In the genomic region with DNA sequence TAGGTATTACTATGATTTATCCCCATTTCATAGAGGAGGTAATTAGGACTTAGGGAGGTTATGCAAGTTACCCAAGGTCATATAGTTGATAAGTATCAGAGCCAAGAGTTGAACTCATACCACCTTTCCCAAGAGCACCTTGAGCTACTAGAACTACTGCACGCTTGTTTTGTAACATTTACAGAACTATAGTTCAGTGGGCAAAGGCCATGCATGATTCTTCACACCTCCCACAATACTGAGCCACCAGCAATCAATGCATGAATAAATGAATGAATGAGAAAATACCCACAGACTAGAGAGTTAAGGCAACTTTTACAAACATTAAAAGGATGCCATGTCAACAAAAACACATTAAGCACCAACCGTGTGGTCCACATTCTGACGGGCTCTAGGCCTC, we compare ENCODE assay signal across 19 cellular contexts. TPM values are rescaled to one million over a fixed set of nuclear protein-coding genes. Genes with fewer than 3 reads are reported as not detected.
A peak's percentile ranks its signal among the peaks of the same experiment; 100 is the strongest.
DNase-seq lines count a peak whose midpoint lies in the region; ATAC-seq and TF ChIP-seq lines count a peak whose summit lies in the region.
"Had no signal": no experiment of that assay in that cellular context is flagged by ENCODE, and none has a peak within 500 bp of the region (broad histone marks: within the 10 kb centered on the region; RNA-seq: fewer than 3 reads in every experiment).

No MANE protein-coding gene starts in this region.

- H3K36me3 ChIP-seq in liver (ENCODE audit: control insufficient read depth in 4 of 4, insufficient read depth in 3 of 4, low read depth in 1 of 4, low read length in 3 of 4) (no peaks in the 10 kb centered on the region), gastrocnemius medialis (no peaks in the 10 kb centered on the region)
- H3K36me3 ChIP-seq: HAP-1 had no signal

- WGBS in liver = 37% methylated on average over 3 of the region's 3 CpGs

- no peaks in the 10 kb centered on the region for H3K27me3 ChIP-seq in liver (ENCODE audit: control insufficient read depth in 4 of 4, insufficient read depth in 4 of 4, low read length in 3 of 4)
- no peaks in the 10 kb centered on the region for H3K27me3 ChIP-seq in gastrocnemius medialis

- H3K27ac ChIP-seq in liver (ENCODE audit: low read depth in 1 of 2, low read length in 2 of 2) = no peak overlapping the region
- no peak overlapping the region for H3K27ac ChIP-seq in gastrocnemius medialis
- H3K27ac ChIP-seq: C4-2B, HL-60 had no signal

- peak; percentile 37 to 43 for TF ChIP-seq RAD21 in liver (IDR thresholded peaks at IDR 0.05)

- H3K4me1 ChIP-seq in liver (ENCODE audit: control insufficient read depth in 4 of 4, insufficient read depth in 4 of 4, low read length in 3 of 4) (peaks cover 13 to 43% (median 27%) of the 10 kb centered on the region in 4 donors), gastrocnemius medialis (no peaks in the 10 kb centered on the region)
- H3K4me1 ChIP-seq: HAP-1 had no signal

- in situ Hi-C loops in gastrocnemius medialis (cut with MboI; ENCODE audit: low sequenced_read_pairs in 4 of 4) = no loop called here

- no peaks in the 10 kb centered on the region for H3K9me3 ChIP-seq in liver (ENCODE audit: control insufficient read depth in 4 of 4, low read length in 3 of 4)
- H3K9me3 ChIP-seq in gastrocnemius medialis = no peaks in the 10 kb centered on the region
- H3K9me3 ChIP-seq: HAP-1 had no signal

- H3K9ac ChIP-seq in liver (ENCODE audit: low read depth in 1 of 2, low read length in 2 of 2) = no peak overlapping the region

- no peak overlapping the region for H3K4me3 Mint-ChIP-seq in activated naive CD8-positive, alpha-beta T cell
- H3K4me3 Mint-ChIP-seq in activated naive CD8-positive, alpha-beta T cell treated with anti-CD3 and anti-CD28 coated beads, Interleukin-2, amount 50 U/mL, for 24 hours = no peak overlapping the region
- no peak overlapping the region for H3K4me3 Mint-ChIP-seq in activated naive CD8-positive, alpha-beta T cell treated with anti-CD3 and anti-CD28 coated beads, Interleukin-2, amount 10 ng/mL, durations not matched to agents 7 days and 5 days
- no peak overlapping the region for H3K4me3 Mint-ChIP-seq in stimulated activated effector memory CD8-positive, alpha-beta T cell treated with anti-CD3 and anti-CD28 coated beads, Interleukin-12 subunit alpha, Interleukin-12 subunit beta, amount 100 ng/mL, for 72 hours
- H3K4me3 Mint-ChIP-seq: CD4-positive, alpha-beta memory T cell had no signal

- H3K4me1 Mint-ChIP-seq in activated naive CD8-positive, alpha-beta T cell (ENCODE audit: low read depth) = peaks cover 53% of the 10 kb centered on the region
- H3K4me1 Mint-ChIP-seq in activated naive CD8-positive, alpha-beta T cell treated with anti-CD3 and anti-CD28 coated beads, Interleukin-2, amount 50 U/mL, for 24 hours = peaks cover 53% of the 10 kb centered on the region
- peaks cover 65% of the 10 kb centered on the region for H3K4me1 Mint-ChIP-seq in activated naive CD8-positive, alpha-beta T cell treated with anti-CD3 and anti-CD28 coated beads, Interleukin-2, amount 10 ng/mL, durations not matched to agents 7 days and 5 days
- peaks cover 46% of the 10 kb centered on the region for H3K4me1 Mint-ChIP-seq in stimulated activated effector memory CD8-positive, alpha-beta T cell treated with anti-CD3 and anti-CD28 coated beads, Interleukin-12 subunit alpha, Interleukin-12 subunit beta, amount 100 ng/mL, for 72 hours

- H3K4me3 ChIP-seq in liver (ENCODE audit: low read depth in 1 of 3, low read length in 3 of 3) (no peak overlapping the region), gastrocnemius medialis (no peak overlapping the region)
- H3K4me3 ChIP-seq: HAP-1 had no signal

- no peaks in the 10 kb centered on the region for H3K9me3 Mint-ChIP-seq in activated naive CD8-positive, alpha-beta T cell (ENCODE audit: low read depth)
- no peaks in the 10 kb centered on the region for H3K9me3 Mint-ChIP-seq in activated naive CD8-positive, alpha-beta T cell treated with anti-CD3 and anti-CD28 coated beads, Interleukin-2, amount 50 U/mL, for 24 hours
- no peaks in the 10 kb centered on the region for H3K9me3 Mint-ChIP-seq in activated naive CD8-positive, alpha-beta T cell treated with anti-CD3 and anti-CD28 coated beads, Interleukin-2, amount 10 ng/mL, durations not matched to agents 7 days and 5 days
- no peaks in the 10 kb centered on the region for H3K9me3 Mint-ChIP-seq in stimulated activated effector memory CD8-positive, alpha-beta T cell treated with anti-CD3 and anti-CD28 coated beads, Interleukin-12 subunit alpha, Interleukin-12 subunit beta, amount 100 ng/mL, for 72 hours
- H3K9me3 Mint-ChIP-seq: CD4-positive, alpha-beta memory T cell had no signal

- intact Hi-C loops in gastrocnemius medialis (cut with DNase I; ENCODE audit: low total_unique reads) = no loop called here

- POLR2A ChIA-PET in activated naive CD8-positive, alpha-beta T cell treated with anti-CD3 and anti-CD28 coated beads, Interleukin-2, amount 10 ng/mL, durations not matched to agents 7 days and 5 days (lab: Charles Lee) = interaction anchor here (1.1 to 9.4 kb wide), 4 partner anchors 7 to 292 kb away, joined by 3 to 83 read pairs (median 8); partner anchors contain the start of gene MINDY2

- no peaks in the 10 kb centered on the region for H3K27me3 Mint-ChIP-seq in activated naive CD8-positive, alpha-beta T cell
- H3K27me3 Mint-ChIP-seq in activated naive CD8-positive, alpha-beta T cell treated with anti-CD3 and anti-CD28 coated beads, Interleukin-2, amount 50 U/mL, for 24 hours = no peaks in the 10 kb centered on the region
- no peaks in the 10 kb centered on the region for H3K27me3 Mint-ChIP-seq in activated naive CD8-positive, alpha-beta T cell treated with anti-CD3 and anti-CD28 coated beads, Interleukin-2, amount 10 ng/mL, durations not matched to agents 7 days and 5 days
- H3K27me3 Mint-ChIP-seq: CD4-positive, alpha-beta memory T cell had no signal

- TF ChIP-seq POLR2A in gastrocnemius medialis (IDR thresholded peaks at IDR 0.05) = no peak

- H3K36me3 Mint-ChIP-seq in activated naive CD8-positive, alpha-beta T cell = no peaks in the 10 kb centered on the region
- no peaks in the 10 kb centered on the region for H3K36me3 Mint-ChIP-seq in activated naive CD8-positive, alpha-beta T cell treated with anti-CD3 and anti-CD28 coated beads, Interleukin-2, amount 50 U/mL, for 24 hours (ENCODE audit: low read depth)
- peaks cover 14% of the 10 kb centered on the region for H3K36me3 Mint-ChIP-seq in activated naive CD8-positive, alpha-beta T cell treated with anti-CD3 and anti-CD28 coated beads, Interleukin-2, amount 10 ng/mL, durations not matched to agents 7 days and 5 days
- H3K36me3 Mint-ChIP-seq in stimulated activated effector memory CD8-positive, alpha-beta T cell treated with anti-CD3 and anti-CD28 coated beads, Interleukin-12 subunit alpha, Interleukin-12 subunit beta, amount 100 ng/mL, for 72 hours = no peaks in the 10 kb centered on the region
- H3K36me3 Mint-ChIP-seq: CD4-positive, alpha-beta memory T cell had no signal

- DNase-seq in activated naive CD8-positive, alpha-beta T cell treated with anti-CD3 and anti-CD28 coated beads, Interleukin-2, amount 50 U/mL, for 24 hours = no peak
- DNase-seq in activated naive CD8-positive, alpha-beta T cell treated with anti-CD3 and anti-CD28 coated beads, Interleukin-2, amount 10 ng/mL, durations not matched to agents 7 days and 5 days = no peak
- DNase-seq in stimulated activated effector memory CD8-positive, alpha-beta T cell treated with anti-CD3 and anti-CD28 coated beads, Interleukin-12 subunit alpha, Interleukin-12 subunit beta, amount 100 ng/mL, for 72 hours (ENCODE audit: low spot score in 2 of 2) = no peak
- DNase-seq in NCI-H1092 treated with DMSO at 0.1 percent for 48 hours (lab: John Stamatoyannopoulos, UW) (no peak), NCI-H1105 treated with DMSO at 0.1 percent for 48 hours (lab: John Stamatoyannopoulos, UW) (no peak), gastrocnemius medialis (no peak)
- DNase-seq: 8988T; AML-193; CD4-positive, alpha-beta memory T cell; COR-L47; DMS153; DMS79 treated with DMSO at 0.1 percent for 48 hours; GDM1 had no signal

- TF ChIP-seq CTCF in liver (IDR thresholded peaks at IDR 0.05; ENCODE audit: low read depth, low read length, missing input control) (no peak), gastrocnemius medialis (IDR thresholded peaks at IDR 0.05 in 4 of 5, conservative IDR thresholded peaks at IDR 0.05 in 1 of 5) (no peak)

- H3K27ac Mint-ChIP-seq in activated naive CD8-positive, alpha-beta T cell = peak overlapping the region; percentile 18
- no peak overlapping the region for H3K27ac Mint-ChIP-seq in activated naive CD8-positive, alpha-beta T cell treated with anti-CD3 and anti-CD28 coated beads, Interleukin-2, amount 50 U/mL, for 24 hours
- peak overlapping the region; percentile 94 for H3K27ac Mint-ChIP-seq in activated naive CD8-positive, alpha-beta T cell treated with anti-CD3 and anti-CD28 coated beads, Interleukin-2, amount 10 ng/mL, durations not matched to agents 7 days and 5 days
- H3K27ac Mint-ChIP-seq in stimulated activated effector memory CD8-positive, alpha-beta T cell treated with anti-CD3 and anti-CD28 coated beads, Interleukin-12 subunit alpha, Interleukin-12 subunit beta, amount 100 ng/mL, for 72 hours = peak overlapping the region; percentile 43

- ATAC-seq in activated naive CD8-positive, alpha-beta T cell treated with anti-CD3 and anti-CD28 coated beads, Interleukin-2, amount 50 U/mL, for 24 hours = no peak
- ATAC-seq in activated naive CD8-positive, alpha-beta T cell treated with anti-CD3 and anti-CD28 coated beads, Interleukin-2, amount 10 ng/mL, durations not matched to agents 7 days and 5 days (ENCODE audit: low read depth) = no peak
- no peak for ATAC-seq in stimulated activated effector memory CD8-positive, alpha-beta T cell treated with anti-CD3 and anti-CD28 coated beads, Interleukin-12 subunit alpha, Interleukin-12 subunit beta, amount 100 ng/mL, for 72 hours
- no peak for ATAC-seq in gastrocnemius medialis

TF ChIP-seq in liver, 16 proteins besides CTCF, POLR2A, EP300 and RAD21 (continues in another document):
- TF ChIP-seq FOXA1 (IDR thresholded peaks at IDR 0.05) = no peak
- TF ChIP-seq HNF4G (IDR thresholded peaks at IDR 0.05) = peak; percentile 14
- peak; percentile 87 to 95 for TF ChIP-seq RXRA (IDR thresholded peaks at IDR 0.05)
- TF ChIP-seq YY1 (IDR thresholded peaks at IDR 0.05) = peak; percentile 40
- TF ChIP-seq JUND (IDR thresholded peaks at IDR 0.05) = peak in 1 of 2 donors; percentile 30
- peak; percentile 25 for TF ChIP-seq FOXA2 (IDR thresholded peaks at IDR 0.05)
- TF ChIP-seq TAF1 (conservative IDR thresholded peaks at IDR 0.05) = no peak

RNA-seq across cellular contexts. Expression of gene LIPC, which starts 46.8 kb away (rescaled TPM):
- total RNA-seq in activated naive CD8-positive, alpha-beta T cell treated with anti-CD3 and anti-CD28 coated beads, Interleukin-2, amount 10 ng/mL, durations not matched to agents 7 days and 5 days = 1 to 10 TPM; 7.4 to 9.0 TPM
- total RNA-seq in liver (100 to 1,000 TPM; 136 to 268 TPM), gastrocnemius medialis (under 1 TPM in 1 of 4 donors, not detected in 3; 0.47 TPM)
- polyA plus RNA-seq in liver = 100 to 1,000 TPM in 1 of 2 donors, 10 to 100 TPM in 1; 60.1 to 126 TPM
- total RNA-seq: H1 had no signal
- polyA plus RNA-seq: H1 had no signal

Comparison
In these comparisons a context has a peak if more than half of its experiments do, and no peak if none do; other contexts are left out.
1. RNA of gene LIPC, which starts 46.8 kb away (total RNA-seq): 136 to 268 TPM in liver; 7.4 to 9.0 TPM in activated naive CD8-positive, alpha-beta T cell treated with anti-CD3 and anti-CD28 coated beads, Interleukin-2, amount 10 ng/mL, durations not matched to agents 7 days and 5 days and 0.47 TPM in gastrocnemius medialis; every median in the first group is over 10 times any median in the second.